ENCODE assay signal across 15 cellular contexts in the genomic region with DNA sequence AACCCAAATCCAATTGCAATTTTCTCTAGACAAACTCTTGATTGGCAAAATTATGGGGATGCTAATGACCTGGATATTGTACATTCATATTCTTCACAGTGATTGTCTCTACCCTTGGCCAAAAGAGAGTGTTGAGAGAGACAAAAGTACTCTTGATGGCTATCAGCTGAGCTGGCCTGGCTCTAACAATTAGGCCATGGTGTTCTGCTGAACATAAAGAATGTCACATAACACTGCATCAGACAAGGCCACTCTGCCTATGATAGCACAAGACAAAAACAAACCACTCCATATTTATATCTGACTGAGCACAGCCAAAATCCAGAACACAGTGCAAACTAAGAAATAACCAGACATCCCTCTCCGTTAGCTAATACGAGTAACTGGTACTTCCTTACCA.
DNase-seq lines count a peak whose midpoint lies in the region; ATAC-seq and TF ChIP-seq lines count a peak whose summit lies in the region.
"Had no signal": no experiment of that assay in that cellular context is flagged by ENCODE, and none has a peak within 500 bp of the region (broad histone marks: within the 10 kb centered on the region; RNA-seq: fewer than 3 reads in every experiment).

No MANE protein-coding gene starts in this region.

- no peaks in the 10 kb centered on the region for H3K9me3 ChIP-seq in suprapubic skin
- H3K9me3 ChIP-seq: HAP-1 had no signal

- DNase-seq in Ammon's horn (ENCODE audit: low spot score) (peak; percentile 65), inferior parietal cortex (ENCODE audit: extremely low spot score) (peak; percentile 56), occipital lobe (lab: John Stamatoyannopoulos, UW) (peak; percentile 6), suprapubic skin (ENCODE audit: low spot score in 2 of 2) (no peak)
- DNase-seq: ACHN; CD4-positive, alpha-beta memory T cell; DMS79; IMR-90 had no signal

- no peak for TF ChIP-seq POLR2A in suprapubic skin (IDR thresholded peaks at IDR 0.05)

- WGBS in suprapubic skin = 87% methylated on average over 2 of the region's 2 CpGs

- no peaks in the 10 kb centered on the region for H3K36me3 ChIP-seq in suprapubic skin
- H3K36me3 ChIP-seq: HAP-1 had no signal

- H3K27ac ChIP-seq in angular gyrus (ENCODE audit: low read depth, low read length) = peak overlapping the region; percentile 26
- no peak overlapping the region for H3K27ac ChIP-seq in suprapubic skin
- H3K27ac ChIP-seq: C4-2B had no signal

- no peak for TF ChIP-seq CTCF in suprapubic skin (IDR thresholded peaks at IDR 0.05)

- H3K4me1 ChIP-seq in suprapubic skin = no peaks in the 10 kb centered on the region
- H3K4me1 ChIP-seq: HAP-1 had no signal

- no peak overlapping the region for H3K4me3 ChIP-seq in suprapubic skin
- H3K4me3 ChIP-seq: GM12878, HAP-1 had no signal

- H3K27me3 ChIP-seq in suprapubic skin = no peaks in the 10 kb centered on the region

- no peak for TF ChIP-seq EP300 in suprapubic skin (IDR thresholded peaks at IDR 0.05)

- ATAC-seq in GM21737 (IDR thresholded peaks at IDR 0.05; ENCODE audit: unreplicated experiment) (no peak), HG02970 (IDR thresholded peaks at IDR 0.05; ENCODE audit: low FRiP score, unreplicated experiment) (no peak), HG02610 (IDR thresholded peaks at IDR 0.05; ENCODE audit: unreplicated experiment) (no peak)
- ATAC-seq: GM12878 had no signal

Comparison
In these comparisons a context has a peak if more than half of its experiments do, and no peak if none do; other contexts are left out.
1. DNase-seq: peak in Ammon's horn (single experiment), inferior parietal cortex (single experiment) and occipital lobe (single experiment); none in suprapubic skin (0 of 2).